10 cellular contexts compared by ENCODE assay signal in the genomic region with DNA sequence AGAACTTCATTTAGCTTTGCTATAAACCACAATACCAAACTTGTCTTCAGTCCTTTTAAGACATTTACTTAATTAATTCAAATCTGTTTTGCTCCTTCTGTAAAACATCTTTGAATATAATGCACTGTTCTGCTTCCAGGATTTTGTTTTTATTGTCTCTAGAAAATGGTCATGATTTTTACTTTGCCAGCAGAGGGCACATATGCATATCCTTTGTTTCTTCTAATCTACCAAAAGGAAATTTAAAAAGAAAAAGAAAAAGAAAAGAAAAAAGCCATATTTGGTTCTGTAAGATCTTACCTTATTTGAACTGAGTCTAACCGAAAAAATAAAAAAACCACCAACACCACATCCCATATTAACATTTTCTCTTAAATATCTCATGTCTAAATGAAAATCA.
DNase-seq lines count a peak whose midpoint lies in the region; ATAC-seq and TF ChIP-seq lines count a peak whose summit lies in the region.
"Had no signal": no experiment of that assay in that cellular context is flagged by ENCODE, and none has a peak within 500 bp of the region (broad histone marks: within the 10 kb centered on the region; RNA-seq: fewer than 3 reads in every experiment).

No MANE protein-coding gene starts in this region.

- H2AFZ ChIP-seq in neural cell (ENCODE audit: low read depth, low read length), result no peak overlapping the region

- TF ChIP-seq EP300 in neural cell (conservative IDR thresholded peaks at IDR 0.05; ENCODE audit: poor library complexity, severe bottlenecking), result no peak

- H3K4me2 ChIP-seq in neural cell (ENCODE audit: low read length), result no peak overlapping the region

- H3K4me3 Mint-ChIP-seq in chondrocyte (ENCODE audit: unreplicated experiment) (no peak overlapping the region), natural killer cell (no peak overlapping the region)
- no peak overlapping the region for H3K4me3 Mint-ChIP-seq in activated T-helper 17 cell treated with anti-CD3 and anti-CD28 coated beads, Interleukin-2, amount 50 U/mL, for 72 hours
- H3K4me3 Mint-ChIP-seq: effector memory CD8-positive, alpha-beta T cell had no signal

- peak; percentile 71 for TF ChIP-seq RAD21 in neural cell (conservative IDR thresholded peaks at IDR 0.05)

- H3K4me1 Mint-ChIP-seq in chondrocyte (ENCODE audit: low read depth), result no peaks in the 10 kb centered on the region
- H3K4me1 Mint-ChIP-seq in natural killer cell, result no peaks in the 10 kb centered on the region
- no peaks in the 10 kb centered on the region for H3K4me1 Mint-ChIP-seq in activated T-helper 17 cell treated with anti-CD3 and anti-CD28 coated beads, Interleukin-2, amount 50 U/mL, for 72 hours

- no peaks in the 10 kb centered on the region for H3K9me2 ChIP-seq in neural cell (ENCODE audit: insufficient read depth, low read length)

- DNase-seq in NCI-H1092 treated with DMSO at 0.1 percent for 48 hours (lab: John Stamatoyannopoulos, UW), result peak; percentile 21
- no peak for DNase-seq in NCI-H1092 (lab: John Stamatoyannopoulos, UW)
- peak; percentile 17 for DNase-seq in LoVo (ENCODE audit: low spot score)
- no peak for DNase-seq in chondrocyte (ENCODE audit: low spot score)
- DNase-seq in natural killer cell, result no peak
- no peak for DNase-seq in EL
- DNase-seq: activated CD8-positive, alpha-beta memory T cell treated with anti-CD3 and anti-CD28 coated beads for 24 hours; effector memory CD8-positive, alpha-beta T cell had no signal

- H3K9me3 ChIP-seq in neural cell (ENCODE audit: low read length), result no peaks in the 10 kb centered on the region

- no peak overlapping the region for H3K4me3 ChIP-seq in neural cell (ENCODE audit: low read length)

- H3K36me3 Mint-ChIP-seq in chondrocyte (ENCODE audit: low read depth) (no peaks in the 10 kb centered on the region), natural killer cell (no peaks in the 10 kb centered on the region)
- no peaks in the 10 kb centered on the region for H3K36me3 Mint-ChIP-seq in activated T-helper 17 cell treated with anti-CD3 and anti-CD28 coated beads, Interleukin-2, amount 50 U/mL, for 72 hours (ENCODE audit: low read depth)

- H3K9ac ChIP-seq in neural cell (ENCODE audit: low read length), result no peak overlapping the region

- H4K20me1 ChIP-seq in neural cell (ENCODE audit: insufficient read depth), result no peaks in the 10 kb centered on the region

- intact Hi-C loops in natural killer cell (cut with micrococcal nuclease), result no loop called here

- ATAC-seq in natural killer cell, result no peak
- no peak for ATAC-seq in activated T-helper 17 cell treated with anti-CD3 and anti-CD28 coated beads, Interleukin-2, amount 50 U/mL, for 72 hours (replicated peaks)
- ATAC-seq: effector memory CD8-positive, alpha-beta T cell had no signal

- H3K27ac ChIP-seq in neural cell (ENCODE audit: low read length), result no peak overlapping the region

- no peaks in the 10 kb centered on the region for H3K27me3 ChIP-seq in neural cell (ENCODE audit: insufficient read depth, low read depth, low read length)

- no peaks in the 10 kb centered on the region for H3F3A ChIP-seq in neural cell (ENCODE audit: insufficient read depth, low read length, poor library complexity, severe bottlenecking)

- H3K36me3 ChIP-seq in neural cell (ENCODE audit: insufficient read depth, low read length), result no peaks in the 10 kb centered on the region

- H3K9me3 Mint-ChIP-seq in chondrocyte (ENCODE audit: low read depth) (no peaks in the 10 kb centered on the region), natural killer cell (peaks cover 0 to 2% of the 10 kb centered on the region in 2 donors)
- H3K9me3 Mint-ChIP-seq in activated T-helper 17 cell treated with anti-CD3 and anti-CD28 coated beads, Interleukin-2, amount 50 U/mL, for 72 hours, result no peaks in the 10 kb centered on the region
- H3K9me3 Mint-ChIP-seq: effector memory CD8-positive, alpha-beta T cell had no signal

- TF ChIP-seq CTCF in chondrocyte (IDR thresholded peaks at IDR 0.05), result peak; percentile 79
- peak; percentile 66 for TF ChIP-seq CTCF in neural cell (IDR thresholded peaks at IDR 0.05; ENCODE audit: poor library complexity, severe bottlenecking)
- TF ChIP-seq CTCF in natural killer cell (IDR thresholded peaks at IDR 0.05), result no peak

- H3K27ac Mint-ChIP-seq in chondrocyte (ENCODE audit: unreplicated experiment) (no peak overlapping the region), natural killer cell (no peak overlapping the region)
- no peak overlapping the region for H3K27ac Mint-ChIP-seq in activated T-helper 17 cell treated with anti-CD3 and anti-CD28 coated beads, Interleukin-2, amount 50 U/mL, for 72 hours
- H3K27ac Mint-ChIP-seq: effector memory CD8-positive, alpha-beta T cell had no signal

- no peaks in the 10 kb centered on the region for H3K79me2 ChIP-seq in neural cell (replicated peaks; ENCODE audit: insufficient read depth, low read length)

- peaks cover 5% of the 10 kb centered on the region for H3K27me3 Mint-ChIP-seq in chondrocyte (ENCODE audit: low read depth)
- no peaks in the 10 kb centered on the region for H3K27me3 Mint-ChIP-seq in natural killer cell (ENCODE audit: low read depth in 2 of 2)
- H3K27me3 Mint-ChIP-seq in activated T-helper 17 cell treated with anti-CD3 and anti-CD28 coated beads, Interleukin-2, amount 50 U/mL, for 72 hours, result no peaks in the 10 kb centered on the region
- H3K27me3 Mint-ChIP-seq: effector memory CD8-positive, alpha-beta T cell had no signal

TF ChIP-seq in neural cell, 6 proteins besides CTCF, POLR2A, EP300 and RAD21:
- TF ChIP-seq TAF1 (IDR thresholded peaks at IDR 0.05; ENCODE audit: low read depth), result no peak
- peak; percentile 73 for TF ChIP-seq SMC3 (conservative IDR thresholded peaks at IDR 0.05; ENCODE audit: poor library complexity)

Comparison
In these comparisons a context has a peak if more than half of its experiments do, and no peak if none do; other contexts are left out.
1. DNase-seq: peak in NCI-H1092 treated with DMSO at 0.1 percent for 48 hours (single experiment) and LoVo (single experiment); none in NCI-H1092 (single experiment), chondrocyte (single experiment), natural killer cell (single experiment) and EL (single experiment).